ENCODE assay signal across 9 cellular contexts in the genomic region with DNA sequence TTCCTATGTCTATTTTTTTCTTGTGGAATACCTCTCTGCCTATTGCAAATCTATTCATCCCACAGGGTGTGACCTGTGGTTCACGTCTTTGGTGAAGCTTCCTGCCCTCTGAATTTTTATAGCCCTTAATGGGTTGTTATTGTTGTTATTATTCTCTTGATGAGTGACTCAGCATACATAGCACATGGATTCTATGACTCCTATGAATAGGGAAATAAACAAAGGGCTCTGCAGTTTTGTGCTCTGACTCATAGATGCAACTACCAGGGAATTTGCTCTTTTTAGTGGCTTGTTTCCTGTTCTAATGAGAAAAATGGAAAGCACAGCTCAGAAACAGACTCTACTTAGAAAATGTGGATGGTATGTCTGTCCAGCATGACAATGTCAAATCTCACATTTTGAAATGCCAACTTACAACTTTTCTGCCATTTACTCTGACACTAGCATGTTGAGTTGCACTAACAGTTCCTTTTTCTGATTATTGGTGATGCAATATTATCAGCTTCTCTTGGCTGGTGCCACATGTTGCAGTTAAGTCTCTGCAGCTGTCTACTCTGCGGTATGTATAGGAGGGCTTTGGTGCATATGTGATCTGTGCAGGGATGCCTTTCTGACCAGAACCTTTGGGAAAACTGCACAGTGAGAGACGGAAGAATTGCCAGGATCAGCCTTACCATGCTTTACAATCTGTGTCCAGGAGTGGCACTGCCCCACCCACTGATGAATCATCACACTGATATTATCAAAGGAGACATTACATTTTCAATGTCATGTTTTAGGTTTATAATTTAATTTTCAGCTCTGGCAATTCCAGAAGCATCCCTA.
DNase-seq lines count a peak whose midpoint lies in the region; ATAC-seq, FAIRE-seq and TF ChIP-seq lines count a peak whose summit lies in the region.
"Had no signal": no experiment of that assay in that cellular context is flagged by ENCODE, and none has a peak within 500 bp of the region (broad histone marks: within the 10 kb centered on the region; RNA-seq: fewer than 3 reads in every experiment).

No MANE protein-coding gene starts in this region.

- no peak overlapping the region; the same call in 1 of the 2 replicates for H3K27ac ChIP-seq in H1 (ENCODE audit: low read depth, low read length)
- peak overlapping the region; percentile 47 for H3K27ac ChIP-seq in mesenchymal stem cell (ENCODE audit: low read length, poor library complexity, severe bottlenecking)
- no peak overlapping the region for H3K27ac ChIP-seq in MM.1S (ENCODE audit: low read length)

- H2AK5ac ChIP-seq in H1 (ENCODE audit: low read depth, low read length) (peak overlapping the region; percentile 97), mesenchymal stem cell (ENCODE audit: low read length, severe bottlenecking) (no peak overlapping the region)

- H3K9ac ChIP-seq in H1 (replicated peaks in 1 of 4; ENCODE audit: extremely low read depth in 1 of 4, low read depth in 3 of 4, low read length in 3 of 4) (no peak overlapping the region; a peak in 1 of 7 replicates), mesenchymal stem cell (ENCODE audit: low read length) (peak overlapping the region; percentile 18), MM.1S (ENCODE audit: low read length) (no peak overlapping the region)

- no peak for FAIRE-seq in H1 (lab: Jason Lieb, UNC)

- H3K4me2 ChIP-seq in H1 (ENCODE audit: insufficient read depth in 1 of 2, low read depth in 2 of 2, low read length in 2 of 2) (peak overlapping the region; percentile 5 to 22; a peak in 1 of 4 replicates), mesenchymal stem cell (ENCODE audit: low read length, poor library complexity, severe bottlenecking) (no peak overlapping the region), MM.1S (ENCODE audit: low read depth, low read length) (no peak overlapping the region)

- no peaks in the 10 kb centered on the region for H4K20me1 ChIP-seq in H1 (replicated peaks in 1 of 2; ENCODE audit: control insufficient read depth in 1 of 2, insufficient read depth in 2 of 2, low read length in 2 of 2)
- H4K20me1 ChIP-seq in MM.1S (ENCODE audit: insufficient read depth, low read length) = no peaks in the 10 kb centered on the region

- H3K14ac ChIP-seq in H1 (ENCODE audit: insufficient read length) (no peak overlapping the region), mesenchymal stem cell (ENCODE audit: low read length in 2 of 2) (no peak overlapping the region)

- H3K4me3 Mint-ChIP-seq in T-helper 2 cell treated with Interferon-gamma antibody and Interleukin-4, amounts not matched to agents 5 μg/mL and 100 μg/mL, for 36 hours = no peak overlapping the region

- ATAC-seq in GM18867 (IDR thresholded peaks at IDR 0.05; ENCODE audit: unreplicated experiment) = no peak

- no peak for TF ChIP-seq POLR2A in H1 (IDR thresholded peaks at IDR 0.05; ENCODE audit: control extremely low read depth in 1 of 2, low read depth in 2 of 2, low read length in 2 of 2)

- no peak overlapping the region for H3K4me3 ChIP-seq in AG10803 (ENCODE audit: low read length)
- no peak overlapping the region for H3K4me3 ChIP-seq in H1 (ENCODE audit: extremely low read depth in 1 of 4, insufficient read depth in 2 of 4, low read depth in 3 of 4, low read length in 4 of 4)
- H3K4me3 ChIP-seq in mesenchymal stem cell (ENCODE audit: insufficient read depth in 1 of 2, low read depth in 1 of 2, low read length in 2 of 2) = peak overlapping the region in 1 of 2 experiments; percentile 48
- no peak overlapping the region for H3K4me3 ChIP-seq in MM.1S (ENCODE audit: low read length)

- H3K79me2 ChIP-seq in H1 (ENCODE audit: control insufficient read depth in 1 of 2, insufficient read depth in 2 of 2, low read length in 2 of 2) (no peaks in the 10 kb centered on the region), MM.1S (ENCODE audit: low read length) (no peaks in the 10 kb centered on the region)

- H3K79me1 ChIP-seq in H1 (ENCODE audit: low read depth, low read length) = no peaks in the 10 kb centered on the region
- H3K79me1 ChIP-seq in mesenchymal stem cell (replicated peaks; ENCODE audit: low read length, poor library complexity, severe bottlenecking) = no peaks in the 10 kb centered on the region

- H3K27me3 ChIP-seq in H1 (replicated peaks in 1 of 4; ENCODE audit: control insufficient read depth in 3 of 4, extremely low read depth in 1 of 4, insufficient read depth in 3 of 4, low read length in 3 of 4) (no peaks in the 10 kb centered on the region), mesenchymal stem cell (ENCODE audit: control insufficient read depth in 1 of 2, insufficient read depth in 1 of 2, low read length in 2 of 2) (peaks cover 0 to 14% of the 10 kb centered on the region in 2 experiments), MM.1S (replicated peaks; ENCODE audit: insufficient read depth, low read length) (no peaks in the 10 kb centered on the region)

- H3K18ac ChIP-seq in H1 (ENCODE audit: extremely low read depth, low read length) (peak overlapping the region; percentile 78), mesenchymal stem cell (ENCODE audit: low read depth in 1 of 2, low read length in 2 of 2) (peak overlapping the region in 1 of 2 experiments; percentile 40)

- H3K23ac ChIP-seq in H1 (ENCODE audit: insufficient read length) (no peak overlapping the region), mesenchymal stem cell (ENCODE audit: low read length in 2 of 2) (no peak overlapping the region)

- H3K36me3 Mint-ChIP-seq in T-helper 2 cell treated with Interferon-gamma antibody and Interleukin-4, amounts not matched to agents 5 μg/mL and 100 μg/mL, for 36 hours (ENCODE audit: low read depth) = no peaks in the 10 kb centered on the region

- H2AFZ ChIP-seq in H1 (ENCODE audit: low read length) = no peak overlapping the region
- no peak overlapping the region for H2AFZ ChIP-seq in mesenchymal stem cell (ENCODE audit: low read depth, low read length)
- H2AFZ ChIP-seq in MM.1S (ENCODE audit: low read length) = no peak overlapping the region

- CTCF ChIA-PET in H1 (lab: Charles Lee; ENCODE audit: partially characterized antibody) = interaction anchor here (0.8 to 1.3 kb wide), 2 partner anchors 12 to 87 kb away, joined by 3 to 4 read pairs; no protein-coding TSS in a partner anchor

- no peak overlapping the region for H3K56ac ChIP-seq in H1 (replicated peaks; ENCODE audit: insufficient read length, low read depth, low read length)

- WGBS in H1 (ENCODE audit: extremely low coverage in 1 of 2, insufficient coverage in 1 of 2, insufficient read length in 1 of 2, insufficient replicate concordance in 2 of 2, low coverage in 1 of 2, low lambda C conversion rate in 2 of 2, missing lambda C conversion rate in 1 of 2), 2 experiments = 58% methylated on average over 3 of the region's 3 CpGs; no CpG with 5 or more reads in 1 of the 2 experiments
- 9% methylated on average over 2 of the region's 3 CpGs for WGBS in mesenchymal stem cell

- H3K9me3 ChIP-seq in H1 (ENCODE audit: insufficient read depth in 2 of 2, low read depth in 1 of 2, low read length in 1 of 2) (peaks cover 0 to 6% of the 10 kb centered on the region in 2 experiments; a peak in 1 of 4 replicates), mesenchymal stem cell (ENCODE audit: control insufficient read depth, low read length) (no peaks in the 10 kb centered on the region), MM.1S (replicated peaks; ENCODE audit: insufficient read depth, low read length) (0 out of 2 replicates have a peak, but pooled peaks cover 3% of the 10 kb centered on the region)

- TF ChIP-seq CTCF in AG10803 (conservative IDR thresholded peaks at IDR 0.05; ENCODE audit: low read length) = no peak
- no peak for TF ChIP-seq CTCF in H1 (IDR thresholded peaks at IDR 0.05; ENCODE audit: control extremely low read depth in 1 of 3, insufficient read depth in 1 of 3, low read depth in 1 of 3, low read length in 3 of 3)
- TF ChIP-seq CTCF in MM.1S (IDR thresholded peaks at IDR 0.05; ENCODE audit: low read length) = no peak

- H3K9me2 ChIP-seq in MM.1S (replicated peaks; ENCODE audit: insufficient read depth, low read length) = no peaks in the 10 kb centered on the region

- H4K91ac ChIP-seq in H1 (replicated peaks; ENCODE audit: insufficient read length, low read length) (peak overlapping the region; percentile 45), mesenchymal stem cell (ENCODE audit: low read length) (peak overlapping the region; percentile 61)

- H4K8ac ChIP-seq in H1 (ENCODE audit: extremely low read depth, insufficient read depth, low read length) = no peak overlapping the region
- no peak overlapping the region for H4K8ac ChIP-seq in mesenchymal stem cell (ENCODE audit: low read length)

- H3K4ac ChIP-seq in H1 (replicated peaks; ENCODE audit: insufficient read length, low read depth, low read length) (no peak overlapping the region), mesenchymal stem cell (ENCODE audit: low read depth in 1 of 2, low read length in 2 of 2) (no peak overlapping the region)

- TF ChIP-seq EP300 in H1 (IDR thresholded peaks at IDR 0.05; ENCODE audit: borderline replicate concordance in 1 of 2, low read depth in 2 of 2, low read length in 2 of 2) = peak in 1 of 2 experiments; percentile 73; a peak in 1 of 3 replicates

- no peaks in the 10 kb centered on the region for H3K4me1 Mint-ChIP-seq in T-helper 2 cell treated with Interferon-gamma antibody and Interleukin-4, amounts not matched to agents 5 μg/mL and 100 μg/mL, for 36 hours (ENCODE audit: low read depth)

- DNase-seq in AG10803 (ENCODE audit: low read depth) (peak; percentile 90), NCI-H226 (peak; percentile 87), H1 (ENCODE audit: low read depth in 1 of 2, low spot score in 2 of 2) (no peak), mesenchymal stem cell (peak; percentile 96), MM.1S (no peak), NCI-H2227 (lab: John Stamatoyannopoulos, UW; ENCODE audit: unreplicated experiment) (no peak)
- no peak for DNase-seq in T-helper 2 cell treated with Interferon-gamma antibody and Interleukin-4, amounts not matched to agents 5 μg/mL and 100 μg/mL, for 36 hours (ENCODE audit: low spot score)
- DNase-seq: NCI-H1694 had no signal

- H3K27me3 Mint-ChIP-seq in T-helper 2 cell treated with Interferon-gamma antibody and Interleukin-4, amounts not matched to agents 5 μg/mL and 100 μg/mL, for 36 hours (ENCODE audit: low read depth) = no peaks in the 10 kb centered on the region

- no peaks in the 10 kb centered on the region for H3K23me2 ChIP-seq in H1 (ENCODE audit: low read depth, low read length)

- H2BK120ac ChIP-seq in H1 (replicated peaks; ENCODE audit: low read depth, low read length) (peak overlapping the region; percentile 63), mesenchymal stem cell (ENCODE audit: low read depth, low read length) (peak overlapping the region; percentile 34)

- H4K5ac ChIP-seq in H1 (ENCODE audit: insufficient read length, low read depth, low read length) = no peak overlapping the region

- H3K27ac Mint-ChIP-seq in T-helper 2 cell treated with Interferon-gamma antibody and Interleukin-4, amounts not matched to agents 5 μg/mL and 100 μg/mL, for 36 hours = no peak overlapping the region

- peaks cover 0 to 4% (median 0%) of the 10 kb centered on the region in 4 experiments; a peak in 3 of 8 replicates for H3K36me3 ChIP-seq in H1 (ENCODE audit: control insufficient read depth in 2 of 4, insufficient read depth in 4 of 4, low read length in 3 of 4)
- H3K36me3 ChIP-seq in mesenchymal stem cell (ENCODE audit: control insufficient read depth in 1 of 2, insufficient read depth in 2 of 2, low read depth in 1 of 2, low read length in 2 of 2) = no peaks in the 10 kb centered on the region
- H3K36me3 ChIP-seq in MM.1S (replicated peaks; ENCODE audit: insufficient read depth, low read length) = no peaks in the 10 kb centered on the region

- H2BK15ac ChIP-seq in H1 (ENCODE audit: low read length) = no peak overlapping the region
- H2BK15ac ChIP-seq in mesenchymal stem cell (ENCODE audit: low read depth, poor library complexity, severe bottlenecking) = no peak overlapping the region

- TF ChIP-seq RAD21 in H1 (IDR thresholded peaks at IDR 0.05 in 1 of 2, conservative IDR thresholded peaks at IDR 0.05 in 1 of 2; ENCODE audit: low read depth in 2 of 2, low read length in 2 of 2) = no peak

- H3K9me3 Mint-ChIP-seq in T-helper 2 cell treated with Interferon-gamma antibody and Interleukin-4, amounts not matched to agents 5 μg/mL and 100 μg/mL, for 36 hours = peaks cover 10% of the 10 kb centered on the region

- POLR2A ChIA-PET in H1 (lab: Charles Lee; ENCODE audit: partially characterized antibody) = interaction anchor here (2.3 kb wide), 1 partner anchor 11 kb away, joined by 19 read pairs; no protein-coding TSS in a partner anchor

- H3F3A ChIP-seq in MM.1S (ENCODE audit: insufficient read depth, low read length) = no peaks in the 10 kb centered on the region

- H3K4me1 ChIP-seq in H1 (replicated peaks in 1 of 4; ENCODE audit: control insufficient read depth in 3 of 4, insufficient read depth in 4 of 4, low read length in 3 of 4) (peaks cover 6 to 21% (median 15%) of the 10 kb centered on the region in 4 experiments; a peak in 6 of 7 replicates), mesenchymal stem cell (ENCODE audit: control insufficient read depth, insufficient read depth, low read depth, low read length) (peaks cover 5% of the 10 kb centered on the region), MM.1S (ENCODE audit: low read length) (0 out of 2 replicates have a peak, but pooled peaks cover 3% of the 10 kb centered on the region)

- H2BK20ac ChIP-seq in H1 (ENCODE audit: low read length) = peak overlapping the region; percentile 83; the same call in 1 of the 2 replicates

- peak overlapping the region; percentile 97 for H2BK5ac ChIP-seq in H1 (ENCODE audit: low read depth, low read length)
- H2BK5ac ChIP-seq in mesenchymal stem cell (ENCODE audit: low read depth, low read length, poor library complexity, severe bottlenecking) = no peak overlapping the region

- H2BK12ac ChIP-seq in H1 (ENCODE audit: low read depth, low read length) (peak overlapping the region; percentile 95), mesenchymal stem cell (ENCODE audit: low read length in 2 of 2) (no peak overlapping the region)

Comparison
In these comparisons a context has a peak if more than half of its experiments do, and no peak if none do; other contexts are left out.
1. DNase-seq: peak in AG10803 (single experiment), NCI-H226 (single experiment) and mesenchymal stem cell (single experiment); none in H1 (0 of 2), MM.1S (single experiment), T-helper 2 cell treated with Interferon-gamma antibody and Interleukin-4, amounts not matched to agents 5 μg/mL and 100 μg/mL, for 36 hours (single experiment) and NCI-H2227 (single experiment).
2. H3K4me2 ChIP-seq: peak in H1 (2 of 2); none in mesenchymal stem cell (single experiment) and MM.1S (single experiment).